9 cellular contexts compared by ENCODE assay signal in genomic region chr7:150450491-150450992, GRCh38. TPM values are rescaled to one million over a fixed set of nuclear protein-coding genes. Genes with fewer than 3 reads are reported as not detected.
DNase-seq lines count a peak whose midpoint lies in the region; ATAC-seq and TF ChIP-seq lines count a peak whose summit lies in the region.
"Had no signal": no experiment of that assay in that cellular context is flagged by ENCODE, and none has a peak within 500 bp of the region (broad histone marks: within the 10 kb centered on the region; RNA-seq: fewer than 3 reads in every experiment).

Gene GIMAP8, plus strand, starts transcription at chr7:150450630. Its CDS starts 16,069 bp downstream, at chr7:150466699.

- H3K9me3 ChIP-seq in Peyer's patch (no peaks in the 10 kb centered on the region), tibial nerve (no peaks in the 10 kb centered on the region)

- H3K27ac ChIP-seq in Peyer's patch (peak within 1 kb of the TSS; percentile 68 to 80 (median 78)), angular gyrus (ENCODE audit: low read depth, low read length) (peak within 1 kb of the TSS; percentile 24), tibial nerve (peak within 1 kb of the TSS in 3 of 4 donors; percentile 44 to 71 (median 62))

- peak; percentile 32 for ATAC-seq in GM19438 (IDR thresholded peaks at IDR 0.05; ENCODE audit: low read depth, unreplicated experiment)

- DNase-seq in Peyer's patch (peak; percentile 59 to 73 (median 63)), myocyte (ENCODE audit: low read depth) (peak; percentile 9), tibial nerve (ENCODE audit: low spot score in 2 of 2) (peak in 1 of 2 donors; percentile 27), NCI-H187 (lab: John Stamatoyannopoulos, UW) (no peak), NCI-H146 (lab: John Stamatoyannopoulos, UW) (no peak), glomerular visceral epithelial cell (ENCODE audit: extremely low spot score) (no peak)

- TF ChIP-seq CTCF in Peyer's patch (IDR thresholded peaks at IDR 0.05) (no peak), tibial nerve (IDR thresholded peaks at IDR 0.05) (no peak)

- no peaks in the 10 kb centered on the region for H3K36me3 ChIP-seq in Peyer's patch
- no peaks in the 10 kb centered on the region for H3K36me3 ChIP-seq in tibial nerve

- H3K27me3 ChIP-seq in Peyer's patch (no peaks in the 10 kb centered on the region), tibial nerve (peaks cover 0 to 4% of the 10 kb centered on the region in 2 donors)

- H3K4me3 ChIP-seq in Peyer's patch, result peak within 1 kb of the TSS; percentile 43 to 57 (median 44)
- H3K4me3 ChIP-seq in tibial nerve, result peak within 1 kb of the TSS; percentile 26 to 53 (median 39)

- TF ChIP-seq POLR2A in Peyer's patch (IDR thresholded peaks at IDR 0.05) (no peak), tibial nerve (IDR thresholded peaks at IDR 0.05) (no peak)

- WGBS in tibial nerve, 2 donors, result 39 to 43% methylated on average over 22 of the region's 22 CpGs

- TF ChIP-seq EP300 in tibial nerve (IDR thresholded peaks at IDR 0.05), result peak in 1 of 2 donors; percentile 53

- H3K4me1 ChIP-seq in Peyer's patch (peaks cover 0 to 9% (median 6%) of the 10 kb centered on the region in 4 donors), tibial nerve (peaks cover 0 to 12% (median 10%) of the 10 kb centered on the region in 4 donors)

RNA-seq across cellular contexts. Expression of gene GIMAP8, which starts in this region (rescaled TPM):
- total RNA-seq in Peyer's patch (10 to 100 TPM in 1 of 4 donors, 1 to 10 TPM in 2, under 1 TPM in 1; 0.88 to 19.8 (median 5.2) TPM), myocyte (not detected in 2 replicates), tibial nerve (10 to 100 TPM in 2 of 4 donors, 1 to 10 TPM in 2; 6.3 to 15.9 (median 10.4) TPM)
- polyA plus RNA-seq in myocyte (2012), result not detected
- total RNA-seq: fibroblast of villous mesenchyme had no signal

Comparison
In these comparisons a context has a peak if more than half of its experiments do, and no peak if none do; other contexts are left out.
1. Peak in DNase-seq in myocyte; RNA of the gene not detected or under 1 TPM.
2. DNase-seq: peak in Peyer's patch (3 of 3); none in NCI-H187 (0 of 2), NCI-H146 (single experiment) and glomerular visceral epithelial cell (single experiment).
3. H3K27ac ChIP-seq: peak in every context shown above with its lines; median percentile 78 in Peyer's patch; 62 in tibial nerve; 24 in angular gyrus.